ENCODE assay signal across 8 cellular contexts in genomic region chr11:66545701-66546367, GRCh38. TPM values are rescaled to one million over a fixed set of nuclear protein-coding genes. Genes with fewer than 3 reads are reported as not detected.
A peak's percentile ranks its signal among the peaks of the same experiment; 100 is the strongest.
DNase-seq lines count a peak whose midpoint lies in the region; ATAC-seq, FAIRE-seq and TF ChIP-seq lines count a peak whose summit lies in the region.

Gene ZDHHC24 (minus strand): TSS chr11:66546048. CDS start chr11:66546003, 45 bp downstream.

- H3K4me3 ChIP-seq in epithelial cell of proximal tubule (ENCODE audit: low read depth, low read length) = peak within 1 kb of the TSS; percentile 88

- ATAC-seq in GM21526 (IDR thresholded peaks at IDR 0.05; ENCODE audit: low FRiP score, unreplicated experiment) = peak; percentile 81

- no peak for FAIRE-seq in D721Med (lab: Jason Lieb, UNC)

- DNase-seq in D721Med (ENCODE audit: insufficient read length, low spot score) (peak; percentile 98), HuH-7.5 (ENCODE audit: low spot score) (peak; percentile 100), OCI-M2 (lab: John Stamatoyannopoulos, UW; ENCODE audit: unreplicated experiment) (peak; percentile 79), activated T-cell treated with anti-CD3 and anti-CD28 coated beads for 4 hours (peak; percentile 73), epithelial cell of proximal tubule (ENCODE audit: low read depth) (peak; percentile 29), mucosa of gallbladder (ENCODE audit: low spot score) (peak; percentile 97)
- peak; percentile 54 to 70 for DNase-seq in stimulated activated CD8-positive, alpha-beta memory T cell treated with anti-CD3 and anti-CD28 coated beads, Interleukin-4, amount 100 ng/mL, for 4 hours (ENCODE audit: low read depth in 2 of 2, low spot score in 1 of 2)

- TF ChIP-seq CTCF in D721Med (IDR thresholded peaks at IDR 0.05; ENCODE audit: insufficient read depth, missing control alignments) = no peak
- TF ChIP-seq CTCF in epithelial cell of proximal tubule (conservative IDR thresholded peaks at IDR 0.05; ENCODE audit: low read depth, low read length) = no peak

RNA-seq across cellular contexts. Expression of gene ZDHHC24, which starts in this region (rescaled TPM):
- total RNA-seq in epithelial cell of proximal tubule (15.0 and 17.8 TPM in 2 replicates), mucosa of gallbladder (24.1 TPM)

Comparison
In these comparisons a context has a peak if more than half of its experiments do, and no peak if none do; other contexts are left out.
1. Peak in every context shown above with its lines: DNase-seq, ATAC-seq and H3K4me3 ChIP-seq.
2. DNase-seq: peak in every context shown above with its lines; median percentile 100 in HuH-7.5; 98 in D721Med; 97 in mucosa of gallbladder; 79 in OCI-M2; 73 in activated T-cell treated with anti-CD3 and anti-CD28 coated beads for 4 hours; 62 in stimulated activated CD8-positive, alpha-beta memory T cell treated with anti-CD3 and anti-CD28 coated beads, Interleukin-4, amount 100 ng/mL, for 4 hours; 29 in epithelial cell of proximal tubule.